In genomic region chr12:121888478-121889266, GRCh38 we compare ENCODE assay signal across 2 cellular contexts.
TF ChIP-seq lines count a peak whose summit lies in the region.

Gene PSMD9 (plus strand): TSS chr12:121888790. CDS start chr12:121888857, 67 bp downstream.

TF ChIP-seq in IMR-90, 13 proteins besides CTCF, POLR2A, EP300 and RAD21:
- peak; percentile 97 for TF ChIP-seq USF2 (IDR thresholded peaks at IDR 0.05; ENCODE audit: low read depth, low read length)
- TF ChIP-seq SMC3 (IDR thresholded peaks at IDR 0.05; ENCODE audit: low read depth, low read length), result peak; percentile 60
- peak; percentile 75 for TF ChIP-seq CEBPB (IDR thresholded peaks at IDR 0.05; ENCODE audit: low read depth, low read length)
- no peak for TF ChIP-seq RFX5 (IDR thresholded peaks at IDR 0.05; ENCODE audit: low read depth, low read length)
- TF ChIP-seq MAZ (IDR thresholded peaks at IDR 0.05; ENCODE audit: borderline replicate concordance, low read depth, low read length), result no peak
- TF ChIP-seq RCOR1 (IDR thresholded peaks at IDR 0.05; ENCODE audit: insufficient replicate concordance, low read length), result peak; percentile 94
- TF ChIP-seq CHD1 (IDR thresholded peaks at IDR 0.05; ENCODE audit: low read depth, low read length), result peak; percentile 96
- TF ChIP-seq BHLHE40 (IDR thresholded peaks at IDR 0.05; ENCODE audit: low read depth, low read length), result peak; percentile 98
- no peak for TF ChIP-seq NFE2L2 (IDR thresholded peaks at IDR 0.05; ENCODE audit: low read depth, low read length)
- peak; percentile 89 for TF ChIP-seq MXI1 (IDR thresholded peaks at IDR 0.05; ENCODE audit: borderline replicate concordance, low read depth, low read length)

TF ChIP-seq in endothelial cell of umbilical vein, 7 proteins besides CTCF, POLR2A, EP300 and RAD21:
- TF ChIP-seq POLR2AphosphoS5 (IDR thresholded peaks at IDR 0.05; ENCODE audit: insufficient read depth, low read depth, low read length) (peak; percentile 95), EZH2 (IDR thresholded peaks at IDR 0.05; ENCODE audit: borderline replicate concordance, low read depth, low read length, severe bottlenecking) (no peak), GATA2 (IDR thresholded peaks at IDR 0.05; ENCODE audit: insufficient read depth, insufficient read length, low read depth, low read length) (no peak), MYC (IDR thresholded peaks at IDR 0.05; ENCODE audit: low read depth, low read length) (peak; percentile 99), MAX (IDR thresholded peaks at IDR 0.05; ENCODE audit: insufficient read depth, insufficient read length) (peak; percentile 98), JUN (IDR thresholded peaks at IDR 0.05; ENCODE audit: borderline replicate concordance, insufficient read depth, insufficient read length, low read depth) (peak; percentile 40), FOS (IDR thresholded peaks at IDR 0.05; ENCODE audit: borderline replicate concordance, insufficient read depth, low read length) (peak; percentile 71)
